Comparison of ENCODE assay signal across 20 cellular contexts in the genomic region with DNA sequence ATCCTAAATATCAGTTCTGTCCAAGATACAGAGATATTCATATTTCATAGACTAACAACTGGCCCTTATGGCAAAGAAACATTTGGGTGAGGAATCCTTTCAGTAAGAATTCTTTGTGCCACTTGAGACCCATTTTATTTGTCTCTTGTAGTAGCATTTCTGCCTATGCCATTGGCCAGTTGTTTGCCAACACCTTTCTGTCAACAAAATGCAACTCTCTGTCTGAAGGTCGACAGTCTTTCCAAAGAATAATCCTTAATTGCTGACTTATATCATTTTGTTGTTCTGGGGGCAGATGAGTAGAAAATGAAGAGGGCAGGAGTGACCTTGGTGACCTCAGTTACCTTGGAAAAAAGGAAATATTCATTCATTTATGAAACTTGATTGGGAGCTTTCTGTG.
"Had no signal": no experiment of that assay in that cellular context is flagged by ENCODE, and none has a peak within 500 bp of the region (broad histone marks: within the 10 kb centered on the region; RNA-seq: fewer than 3 reads in every experiment).

No MANE protein-coding gene starts in this region.

- H3K27me3 Mint-ChIP-seq: activated CD4-positive, alpha-beta memory T cell treated with anti-CD3 and anti-CD28 coated beads, Interleukin-2, amount 10 ng/mL, durations not matched to agents 7 days and 5 days; central memory CD8-positive, alpha-beta T cell; natural killer cell treated with Interleukin-12 subunit alpha and Interleukin-12 subunit beta and Interleukin-15 and Interleukin-18, amount 100 ng/mL, for 72 hours; stimulated activated naive B cell treated with anti-CD40 and anti-IgM and Interleukin-4, amounts not matched to agents 10 μg/mL and 1 μg/mL and 100 μg/mL, for 72 hours had no signal

- ATAC-seq: activated naive CD4-positive, alpha-beta T cell treated with anti-CD3 and anti-CD28 coated beads, Interleukin-2, amount 50 U/mL, for 72 hours; natural killer cell treated with Interleukin-12 subunit alpha and Interleukin-12 subunit beta and Interleukin-15 and Interleukin-18, amount 100 ng/mL, for 72 hours; stimulated activated naive B cell treated with anti-CD40 and anti-IgM and Interleukin-4, amounts not matched to agents 10 μg/mL and 1 μg/mL and 100 μg/mL, for 72 hours had no signal

- H3K4me1 Mint-ChIP-seq: central memory CD8-positive, alpha-beta T cell had no signal

- H3K36me3 Mint-ChIP-seq: activated naive CD4-positive, alpha-beta T cell treated with anti-CD3 and anti-CD28 coated beads, Interleukin-2, amount 50 U/mL, for 72 hours had no signal

- H3K27ac Mint-ChIP-seq: activated CD4-positive, alpha-beta memory T cell treated with anti-CD3 and anti-CD28 coated beads, Interleukin-2, amount 10 ng/mL, durations not matched to agents 7 days and 5 days; activated naive CD4-positive, alpha-beta T cell treated with anti-CD3 and anti-CD28 coated beads, Interleukin-2, amount 50 U/mL, for 72 hours; natural killer cell treated with Interleukin-12 subunit alpha and Interleukin-12 subunit beta and Interleukin-15 and Interleukin-18, amount 100 ng/mL, for 72 hours; stimulated activated naive B cell treated with anti-CD40 and anti-IgM and Interleukin-4, amounts not matched to agents 10 μg/mL and 1 μg/mL and 100 μg/mL, for 72 hours; T-helper 1 cell treated with Interleukin-12 subunit alpha and Interleukin-12 subunit beta and Interleukin-4 antibody, amounts not matched to agents 30 μg/mL and 1 μg/mL, for 36 hours had no signal

- H3K27ac ChIP-seq: brain microvascular endothelial cell, hepatocyte had no signal

- H3K27me3 ChIP-seq: brain microvascular endothelial cell, hepatocyte, left lung, upper lobe of left lung had no signal

- H3K9me3 ChIP-seq: left lung, upper lobe of left lung had no signal

- DNase-seq: activated CD4-positive, alpha-beta memory T cell treated with anti-CD3 and anti-CD28 coated beads, Interleukin-2, amount 10 ng/mL, durations not matched to agents 7 days and 5 days; activated CD4-positive, alpha-beta T cell treated with anti-CD3 and anti-CD28 coated beads for 4 hours; activated effector memory CD4-positive, alpha-beta T cell treated with anti-CD3 and anti-CD28 coated beads, Interleukin-2, amount 50 U/mL, for 16 hours; activated T-cell treated with anti-CD3 and anti-CD28 coated beads, Interleukin-2, amount 50 U/mL, for 48 hours; amygdala; cortex of kidney; effector CD8-positive, alpha-beta T cell; left lung; mesenchymal stem cell; SIG-M5; stimulated activated CD4-positive, alpha-beta T cell treated with anti-CD3 and anti-CD28 coated beads, Interleukin-15, amount 100 ng/mL, for 24 hours; stimulated activated CD4-positive, alpha-beta T cell treated with anti-CD3 and anti-CD28 coated beads, Interleukin-4, amount 100 ng/mL, for 1 hour; stimulated activated naive B cell treated with anti-CD40 and anti-IgM and Interleukin-4, amounts not matched to agents 10 μg/mL and 1 μg/mL and 100 μg/mL, for 72 hours had no signal

- H3K4me3 ChIP-seq: hepatocyte, left lung, upper lobe of left lung had no signal

- H3K4me1 ChIP-seq: left lung, upper lobe of left lung had no signal

- H3K9me3 Mint-ChIP-seq: activated CD4-positive, alpha-beta memory T cell treated with anti-CD3 and anti-CD28 coated beads, Interleukin-2, amount 10 ng/mL, durations not matched to agents 7 days and 5 days; activated naive CD4-positive, alpha-beta T cell treated with anti-CD3 and anti-CD28 coated beads, Interleukin-2, amount 50 U/mL, for 72 hours; central memory CD8-positive, alpha-beta T cell; natural killer cell treated with Interleukin-12 subunit alpha and Interleukin-12 subunit beta and Interleukin-15 and Interleukin-18, amount 100 ng/mL, for 72 hours; stimulated activated naive B cell treated with anti-CD40 and anti-IgM and Interleukin-4, amounts not matched to agents 10 μg/mL and 1 μg/mL and 100 μg/mL, for 72 hours; T-helper 1 cell treated with Interleukin-12 subunit alpha and Interleukin-12 subunit beta and Interleukin-4 antibody, amounts not matched to agents 30 μg/mL and 1 μg/mL, for 36 hours had no signal

- H3K4me3 Mint-ChIP-seq: activated CD4-positive, alpha-beta memory T cell treated with anti-CD3 and anti-CD28 coated beads, Interleukin-2, amount 10 ng/mL, durations not matched to agents 7 days and 5 days; central memory CD8-positive, alpha-beta T cell; natural killer cell treated with Interleukin-12 subunit alpha and Interleukin-12 subunit beta and Interleukin-15 and Interleukin-18, amount 100 ng/mL, for 72 hours; stimulated activated naive B cell treated with anti-CD40 and anti-IgM and Interleukin-4, amounts not matched to agents 10 μg/mL and 1 μg/mL and 100 μg/mL, for 72 hours; T-helper 1 cell treated with Interleukin-12 subunit alpha and Interleukin-12 subunit beta and Interleukin-4 antibody, amounts not matched to agents 30 μg/mL and 1 μg/mL, for 36 hours had no signal
